Comparison of ENCODE assay signal across 7 cellular contexts in the genomic region with DNA sequence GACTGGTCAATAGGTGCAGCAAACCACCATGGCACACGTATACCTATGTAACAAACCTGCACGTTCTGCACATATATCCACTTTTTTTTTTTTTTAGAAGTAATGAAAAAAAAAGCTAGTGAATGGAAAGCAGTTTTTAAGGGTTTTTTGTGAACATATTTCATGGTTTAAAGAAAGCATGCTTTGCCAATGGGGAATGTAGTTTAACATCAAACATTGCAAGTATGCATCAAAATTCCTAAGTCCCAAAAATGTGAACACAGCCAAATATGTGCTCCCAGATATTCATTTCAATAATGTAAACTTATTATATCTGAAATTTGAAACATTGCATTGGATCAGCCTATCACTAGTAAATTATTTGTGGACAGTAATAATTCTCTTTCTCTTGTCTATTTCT.
"Had no signal": no experiment of that assay in that cellular context is flagged by ENCODE, and none has a peak within 500 bp of the region (broad histone marks: within the 10 kb centered on the region; RNA-seq: fewer than 3 reads in every experiment).

No MANE protein-coding gene starts in this region.

- H3K36me3 ChIP-seq: HAP-1 had no signal

- ATAC-seq: HCT116 had no signal

- H3K9ac ChIP-seq: GM23248 had no signal

- H2AFZ ChIP-seq: GM23248 had no signal

- H3K9me3 ChIP-seq: HAP-1 had no signal

- H3K4me3 ChIP-seq: GM23248, HAP-1 had no signal

- DNase-seq: GM23248, GOT3, H7, HFFc6, KBM-7 had no signal

- H3K4me1 ChIP-seq: HAP-1 had no signal

- H3K27ac ChIP-seq: GM23248 had no signal
